Comparison of ENCODE assay signal across 19 cellular contexts in genomic region chr4:8599091-8599460, GRCh38. TPM values are rescaled to one million over a fixed set of nuclear protein-coding genes. Genes with fewer than 3 reads are reported as not detected.
"Had no signal": no experiment of that assay in that cellular context is flagged by ENCODE, and none has a peak within 500 bp of the region (broad histone marks: within the 10 kb centered on the region; RNA-seq: fewer than 3 reads in every experiment).

No MANE protein-coding gene starts in this region.

- H3K4me1 ChIP-seq: right atrium auricular region had no signal

- H3K36me3 Mint-ChIP-seq: naive thymus-derived CD4-positive, alpha-beta T cell had no signal

- H3K9me3 ChIP-seq: ovary, right atrium auricular region had no signal

- DNase-seq: dermis blood vessel endothelial cell; endodermal cell; foreskin melanocyte; left colon; left ventricle myocardium superior; mesendoderm; naive thymus-derived CD4-positive, alpha-beta T cell; nucleus accumbens; stimulated activated CD4-positive, alpha-beta T cell treated with anti-CD3 and anti-CD28 coated beads, Interleukin-2, amount 100 ng/mL, for 48 hours; stimulated activated naive CD4-positive, alpha-beta T cell treated with Interleukin-2 at 50 U/mL for 16 hours; trophoblast cell had no signal

- H3K27ac Mint-ChIP-seq: endodermal cell; naive thymus-derived CD4-positive, alpha-beta T cell had no signal

- H3K27ac ChIP-seq: hepatocyte, right atrium auricular region had no signal

- H3K4me2 ChIP-seq: hepatocyte, smooth muscle cell had no signal

- H3K4me3 Mint-ChIP-seq: endodermal cell; naive thymus-derived CD4-positive, alpha-beta T cell had no signal

- H3K36me3 ChIP-seq: ovary, right atrium auricular region had no signal

- ATAC-seq: left colon; left ventricle myocardium superior; naive thymus-derived CD4-positive, alpha-beta T cell had no signal

- H3K27me3 ChIP-seq: hepatocyte, ovary, right atrium auricular region had no signal

- H2AFZ ChIP-seq: hepatocyte had no signal

- H3K9me3 Mint-ChIP-seq: endodermal cell had no signal

- H3K4me3 ChIP-seq: hepatocyte, lung, ovary, right atrium auricular region, smooth muscle cell had no signal

RNA-seq across cellular contexts. Expression of gene CPZ, which starts 6.5 kb away (rescaled TPM):
- total RNA-seq: dermis blood vessel endothelial cell; endothelial cell of umbilical vein; naive thymus-derived CD4-positive, alpha-beta T cell had no signal
- polyA plus RNA-seq: endothelial cell of umbilical vein; naive thymus-derived CD4-positive, alpha-beta T cell; neural cell had no signal

RNA-seq across cellular contexts. Expression of gene GPR78, which starts 18.9 kb away (rescaled TPM):
- total RNA-seq: dermis blood vessel endothelial cell; endothelial cell of umbilical vein; kidney epithelial cell; left ventricle myocardium superior; naive thymus-derived CD4-positive, alpha-beta T cell; right atrium auricular region; smooth muscle cell had no signal
- polyA plus RNA-seq: endothelial cell of umbilical vein; naive thymus-derived CD4-positive, alpha-beta T cell; neural cell had no signal
